Comparison of ENCODE assay signal across 8 cellular contexts in the genomic region with DNA sequence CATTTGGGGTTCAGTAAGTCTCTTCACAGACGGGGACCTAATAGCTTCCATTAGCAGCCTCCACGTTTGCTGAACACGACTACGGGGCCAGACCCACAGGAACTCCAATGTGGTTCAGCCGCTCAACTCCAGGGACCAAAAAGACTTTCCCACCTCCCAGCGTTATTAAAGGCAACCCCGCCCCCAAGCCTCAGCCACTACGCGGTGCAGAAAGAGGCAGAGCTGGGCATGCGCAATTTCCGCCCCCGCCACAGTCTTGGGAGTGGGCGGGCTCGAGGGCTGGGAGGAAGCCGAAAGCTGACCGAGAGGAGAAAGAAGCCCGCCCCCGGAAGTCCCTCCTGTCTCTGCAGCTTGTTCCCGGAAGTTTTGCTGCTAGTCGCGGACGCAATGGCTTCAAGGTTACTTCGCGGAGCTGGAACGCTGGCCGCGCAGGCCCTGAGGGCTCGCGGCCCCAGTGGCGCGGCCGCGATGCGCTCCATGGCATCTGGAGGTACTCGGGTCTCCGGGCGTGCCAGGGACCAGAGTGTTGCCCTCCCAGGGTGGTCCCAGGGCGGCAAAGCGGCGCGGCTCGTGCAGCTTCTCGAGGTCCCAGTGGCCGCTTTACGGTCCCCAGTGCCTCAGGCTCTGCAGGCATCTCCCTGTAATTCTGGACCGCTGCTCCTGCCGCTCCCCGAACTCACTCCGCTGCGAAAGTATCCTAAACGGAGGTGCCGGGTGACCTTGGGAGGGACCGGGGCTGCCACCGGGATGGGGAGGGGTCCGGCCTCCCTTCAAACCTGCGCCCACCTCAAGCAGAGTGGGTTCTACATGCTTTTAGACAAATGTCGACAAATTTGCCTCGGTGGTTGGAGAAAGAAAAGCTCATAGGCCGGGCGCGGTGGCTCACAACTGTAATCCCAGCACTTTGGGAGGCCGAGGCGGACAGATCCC. TPM values are rescaled to one million over a fixed set of nuclear protein-coding genes. Genes with fewer than 3 reads are reported as not detected.
DNase-seq lines count a peak whose midpoint lies in the region; ATAC-seq and TF ChIP-seq lines count a peak whose summit lies in the region.

A gene with protein sequence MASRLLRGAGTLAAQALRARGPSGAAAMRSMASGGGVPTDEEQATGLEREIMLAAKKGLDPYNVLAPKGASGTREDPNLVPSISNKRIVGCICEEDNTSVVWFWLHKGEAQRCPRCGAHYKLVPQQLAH (plus strand): TSS at position 363 of the 930 bp plus-strand sequence. CDS start 25 bp downstream, at position 388.

- WGBS in prostate gland, result under 1% methylated on average over 34 of the region's 63 CpGs
- under 1% methylated on average over 63 of the region's 63 CpGs for WGBS in urinary bladder

- H3K27me3 ChIP-seq in left ventricle myocardium inferior (ENCODE audit: low read depth) (no peaks in the 10 kb centered on the region), prostate gland (replicated peaks; ENCODE audit: insufficient read depth) (no peaks in the 10 kb centered on the region)

- peaks cover 5% of the 10 kb centered on the region for H3K36me3 Mint-ChIP-seq in T-helper 17 cell (ENCODE audit: low read depth)

- H3K4me3 ChIP-seq in left ventricle myocardium inferior (peak within 1 kb of the TSS; percentile 98), prostate gland (peak within 1 kb of the TSS; percentile 82 to 96), urinary bladder (ENCODE audit: low read depth, low read length) (peak within 1 kb of the TSS; percentile 92)

- H3K9me3 ChIP-seq in T-helper 17 cell (ENCODE audit: control insufficient read depth, low read length, poor library complexity, severe bottlenecking), result no peaks in the 10 kb centered on the region
- H3K9me3 ChIP-seq in left ventricle myocardium inferior (replicated peaks), result no peaks in the 10 kb centered on the region
- no peaks in the 10 kb centered on the region for H3K9me3 ChIP-seq in prostate gland

- peak within 1 kb of the TSS; percentile 94 for H3K27ac Mint-ChIP-seq in T-helper 17 cell

- ATAC-seq in HG02885 (IDR thresholded peaks at IDR 0.05; ENCODE audit: poor library complexity, unreplicated experiment), result peak; percentile 95
- peak; percentile 97 for ATAC-seq in T-helper 17 cell

- TF ChIP-seq CTCF in left ventricle myocardium inferior (IDR thresholded peaks at IDR 0.05; ENCODE audit: borderline replicate concordance), result no peak
- TF ChIP-seq CTCF in prostate gland (IDR thresholded peaks at IDR 0.05), result peak in 2 of 4 experiments; percentile 5 to 30

- peak within 1 kb of the TSS; percentile 96 for H3K4me3 Mint-ChIP-seq in T-helper 17 cell

- H3K4me1 ChIP-seq in left ventricle myocardium inferior, result peaks cover 38% of the 10 kb centered on the region
- H3K4me1 ChIP-seq in prostate gland (replicated peaks), result no peaks in the 10 kb centered on the region
- no peaks in the 10 kb centered on the region for H3K4me1 ChIP-seq in urinary bladder (ENCODE audit: insufficient read depth)

- H3K36me3 ChIP-seq in left ventricle myocardium inferior (peaks cover 41% of the 10 kb centered on the region), prostate gland (peaks cover 6 to 7% of the 10 kb centered on the region in 2 donors), urinary bladder (ENCODE audit: insufficient read depth) (no peaks in the 10 kb centered on the region)

- peaks cover 25% of the 10 kb centered on the region for H3K4me1 Mint-ChIP-seq in T-helper 17 cell

- intact Hi-C loops in left ventricle myocardium inferior (cut with micrococcal nuclease), result no loop called here
- intact Hi-C loops in prostate gland (cut with DNase I), result loop anchor here (1.0 to 10.0 kb wide), 2 partner anchors 17 to 49 kb away; no protein-coding TSS in a partner anchor

- DNase-seq in NCI-H1694 treated with DMSO at 0.1 percent for 48 hours (lab: John Stamatoyannopoulos, UW), result peak; percentile 97
- DNase-seq in T-helper 17 cell, result peak; percentile 96 to 98 (median 97)
- peak; percentile 39 to 99 (median 98) for DNase-seq in amygdala (lab: John Stamatoyannopoulos, UW)
- DNase-seq in left ventricle myocardium inferior, result peak; percentile 99
- peak; percentile 99 for DNase-seq in prostate gland (ENCODE audit: low spot score)

- TF ChIP-seq POLR2A in GM15510 (IDR thresholded peaks at IDR 0.05; ENCODE audit: borderline replicate concordance, extremely low read depth, insufficient read length) (peak; percentile 95), prostate gland (IDR thresholded peaks at IDR 0.05) (peak; percentile 84)

- peak within 1 kb of the TSS; percentile 98 for H3K27ac ChIP-seq in left ventricle myocardium inferior (replicated peaks)
- peak within 1 kb of the TSS; percentile 92 to 95 for H3K27ac ChIP-seq in prostate gland
- peak within 1 kb of the TSS; percentile 92 for H3K27ac ChIP-seq in urinary bladder (ENCODE audit: low read depth)

- H3K27me3 Mint-ChIP-seq in T-helper 17 cell, result no peaks in the 10 kb centered on the region

RNA-seq across cellular contexts. Expression of the gene that starts here (rescaled TPM):
- total RNA-seq in T-helper 17 cell, result 100 to 1,000 TPM; 112 to 122 TPM
- total RNA-seq in left ventricle myocardium inferior, result 1,153 TPM
- 100 to 1,000 TPM; 363 to 469 TPM for total RNA-seq in prostate gland
- total RNA-seq in urinary bladder, result 161 TPM
- polyA plus RNA-seq in urinary bladder, result 410 TPM

Comparison
In these comparisons a context has a peak if more than half of its experiments do, and no peak if none do; other contexts are left out.
1. Peak in every context shown above with its lines: DNase-seq, ATAC-seq, H3K4me3 ChIP-seq and H3K27ac ChIP-seq.